Comparison of ENCODE assay signal across 8 cellular contexts in genomic region chr6:46653439-46653942, GRCh38. TPM values are rescaled to one million over a fixed set of nuclear protein-coding genes. Genes with fewer than 3 reads are reported as not detected.
A peak's percentile ranks its signal among the peaks of the same experiment; 100 is the strongest.
DNase-seq lines count a peak whose midpoint lies in the region; ATAC-seq, FAIRE-seq and TF ChIP-seq lines count a peak whose summit lies in the region.

No MANE protein-coding gene starts in this region.

- no peaks in the 10 kb centered on the region for H4K20me1 ChIP-seq in astrocyte (ENCODE audit: insufficient read depth, low read length)

- TF ChIP-seq CTCF in astrocyte (IDR thresholded peaks at IDR 0.05; ENCODE audit: insufficient read depth, low read depth, low read length): no peak
- TF ChIP-seq CTCF in lower lobe of right lung (IDR thresholded peaks at IDR 0.05): no peak
- TF ChIP-seq CTCF in type B pancreatic cell (conservative IDR thresholded peaks at IDR 0.05): no peak

- peaks cover 37% of the 10 kb centered on the region for H3K27me3 Mint-ChIP-seq in activated naive CD4-positive, alpha-beta T cell treated with anti-CD3 and anti-CD28 coated beads for 36 hours (ENCODE audit: low read depth)
- H3K27me3 Mint-ChIP-seq in astrocyte (ENCODE audit: low read depth, unreplicated experiment) (peaks cover 5% of the 10 kb centered on the region), type B pancreatic cell (peaks cover 15% of the 10 kb centered on the region)

- H3K4me1 ChIP-seq in astrocyte (ENCODE audit: insufficient read depth, low read length): peaks cover 8% of the 10 kb centered on the region
- peaks cover 7% of the 10 kb centered on the region for H3K4me1 ChIP-seq in lower lobe of right lung

- no peaks in the 10 kb centered on the region for H3K36me3 Mint-ChIP-seq in activated naive CD4-positive, alpha-beta T cell treated with anti-CD3 and anti-CD28 coated beads for 36 hours (ENCODE audit: low read depth)
- H3K36me3 Mint-ChIP-seq in astrocyte (ENCODE audit: low read depth, unreplicated experiment) (no peaks in the 10 kb centered on the region), type B pancreatic cell (peaks cover 10% of the 10 kb centered on the region)

- peak overlapping the region; percentile 95 for H2AFZ ChIP-seq in astrocyte (ENCODE audit: low read depth, low read length)

- DNase-seq in activated naive CD4-positive, alpha-beta T cell treated with anti-CD3 and anti-CD28 coated beads for 36 hours: no peak
- DNase-seq in activated naive CD4-positive, alpha-beta T cell treated with Interleukin-2 at 50 U/mL for 16 hours: no peak
- DNase-seq in astrocyte (ENCODE audit: low read depth) (no peak), lower lobe of right lung (no peak), type B pancreatic cell (ENCODE audit: extremely low spot score, unreplicated experiment) (no peak), sciatic nerve (ENCODE audit: low spot score) (no peak), NCI-H1417 treated with DMSO at 0.1 percent for 48 hours (lab: John Stamatoyannopoulos, UW) (no peak)

- CTCF ChIA-PET in activated naive CD4-positive, alpha-beta T cell treated with anti-CD3 and anti-CD28 coated beads for 36 hours (lab: Charles Lee): no interaction called here

- H3K9ac ChIP-seq in astrocyte (ENCODE audit: low read length): peak overlapping the region; percentile 73

- no peaks in the 10 kb centered on the region for H3K9me3 Mint-ChIP-seq in activated naive CD4-positive, alpha-beta T cell treated with anti-CD3 and anti-CD28 coated beads for 36 hours
- H3K9me3 Mint-ChIP-seq in astrocyte (ENCODE audit: unreplicated experiment) (no peaks in the 10 kb centered on the region), type B pancreatic cell (no peaks in the 10 kb centered on the region)

- no peak overlapping the region for H3K27ac Mint-ChIP-seq in activated naive CD4-positive, alpha-beta T cell treated with anti-CD3 and anti-CD28 coated beads for 36 hours
- H3K27ac Mint-ChIP-seq in astrocyte (ENCODE audit: unreplicated experiment): no peak overlapping the region
- H3K27ac Mint-ChIP-seq in type B pancreatic cell: peak overlapping the region; percentile 53

- peaks cover 13% of the 10 kb centered on the region for H3K4me1 Mint-ChIP-seq in activated naive CD4-positive, alpha-beta T cell treated with anti-CD3 and anti-CD28 coated beads for 36 hours (ENCODE audit: low read depth)
- H3K4me1 Mint-ChIP-seq in astrocyte (ENCODE audit: low read depth, unreplicated experiment) (no peaks in the 10 kb centered on the region), type B pancreatic cell (ENCODE audit: unreplicated experiment) (peaks cover 26% of the 10 kb centered on the region)

- H3K79me2 ChIP-seq in astrocyte (ENCODE audit: insufficient read depth, low read length): no peaks in the 10 kb centered on the region

- H3K4me3 ChIP-seq in astrocyte (ENCODE audit: insufficient read depth, low read depth, low read length): peak overlapping the region; percentile 83
- peak overlapping the region; percentile 93 for H3K4me3 ChIP-seq in lower lobe of right lung

- H3K27me3 ChIP-seq in astrocyte (ENCODE audit: insufficient read depth, low read length) (no peaks in the 10 kb centered on the region), lower lobe of right lung (ENCODE audit: low read depth) (no peaks in the 10 kb centered on the region)

- ATAC-seq in lower lobe of right lung: no peak
- no peak for ATAC-seq in sciatic nerve
- no peak for ATAC-seq in HG02938 (IDR thresholded peaks at IDR 0.05; ENCODE audit: unreplicated experiment)

- H3K4me2 ChIP-seq in astrocyte (ENCODE audit: low read length): peak overlapping the region; percentile 97

- intact Hi-C loops in activated naive CD4-positive, alpha-beta T cell treated with anti-CD3 and anti-CD28 coated beads for 36 hours (cut with micrococcal nuclease): no loop called here
- intact Hi-C loops in lower lobe of right lung (cut with DNase I) (no loop called here), sciatic nerve (cut with DNase I) (no loop called here)

- no peak for FAIRE-seq in astrocyte (lab: Jason Lieb, UNC)

- H3K36me3 ChIP-seq in astrocyte (ENCODE audit: insufficient read depth, low read length) (no peaks in the 10 kb centered on the region), lower lobe of right lung (peaks cover under 1% of the 10 kb centered on the region)

- no peak overlapping the region for H3K27ac ChIP-seq in astrocyte (ENCODE audit: low read depth, low read length)
- H3K27ac ChIP-seq in lower lobe of right lung: peak overlapping the region; percentile 76

- H3K9me3 ChIP-seq in astrocyte (ENCODE audit: insufficient read depth, low read depth, low read length) (no peaks in the 10 kb centered on the region), lower lobe of right lung (no peaks in the 10 kb centered on the region)

- peak overlapping the region; percentile 88 for H3K4me3 Mint-ChIP-seq in activated naive CD4-positive, alpha-beta T cell treated with anti-CD3 and anti-CD28 coated beads for 36 hours
- H3K4me3 Mint-ChIP-seq in astrocyte (ENCODE audit: unreplicated experiment) (peak overlapping the region; percentile 96), type B pancreatic cell (peak overlapping the region; percentile 95)

RNA-seq across cellular contexts. Expression of gene SLC25A27, which starts 0.7 kb away (rescaled TPM):
- total RNA-seq in activated naive CD4-positive, alpha-beta T cell treated with anti-CD3 and anti-CD28 coated beads for 36 hours: 1 to 10 TPM; 1.6 to 2.0 TPM
- total RNA-seq in astrocyte: 4.3 and 4.4 TPM in 2 replicates
- 19.1 TPM for total RNA-seq in lower lobe of right lung
- total RNA-seq in type B pancreatic cell (ENCODE audit: low replicate concordance): 8.7 and 18.1 TPM in 2 replicates
- 49.0 TPM for total RNA-seq in sciatic nerve

RNA-seq across cellular contexts. Expression of gene CYP39A1, which starts 0.9 kb away (rescaled TPM):
- total RNA-seq in activated naive CD4-positive, alpha-beta T cell treated with anti-CD3 and anti-CD28 coated beads for 36 hours: not detected
- total RNA-seq in astrocyte (0.72 and 0.84 TPM in 2 replicates), lower lobe of right lung (5.4 TPM), type B pancreatic cell (ENCODE audit: low replicate concordance) (4.8 and 6.7 TPM in 2 replicates), sciatic nerve (8.3 TPM)

RNA-seq across cellular contexts. Expression of gene TDRD6, which starts 34.2 kb away (rescaled TPM):
- total RNA-seq in activated naive CD4-positive, alpha-beta T cell treated with anti-CD3 and anti-CD28 coated beads for 36 hours: not detected
- total RNA-seq in astrocyte (0.02 TPM in 1 of 2 replicates, not detected in the other), lower lobe of right lung (0.47 TPM), type B pancreatic cell (ENCODE audit: low replicate concordance) (0.19 and 0.38 TPM in 2 replicates), sciatic nerve (1.9 TPM)
